ENCODE assay signal across 8 cellular contexts in genomic region chr19:41859618-41860418, GRCh38. TPM values are rescaled to one million over a fixed set of nuclear protein-coding genes. Genes with fewer than 3 reads are reported as not detected.
DNase-seq lines count a peak whose midpoint lies in the region; ATAC-seq and TF ChIP-seq lines count a peak whose summit lies in the region.

RPS19 (plus strand) TSS chr19:41860255; CDS start chr19:41860775, 520 bp downstream.

- H3K4me3 Mint-ChIP-seq in activated CD4-positive, alpha-beta T cell treated with anti-CD3 and anti-CD28 coated beads, Interleukin-2, amount 10 ng/mL, durations not matched to agents 24 days and 14 days = peak within 1 kb of the TSS; percentile 89

- H3K9me3 ChIP-seq in colonic mucosa = no peaks in the 10 kb centered on the region

- H3K4me1 ChIP-seq in colonic mucosa = peaks cover 11% of the 10 kb centered on the region

- peaks cover 44% of the 10 kb centered on the region for H3K4me1 Mint-ChIP-seq in activated CD4-positive, alpha-beta T cell treated with anti-CD3 and anti-CD28 coated beads, Interleukin-2, amount 10 ng/mL, durations not matched to agents 24 days and 14 days

- peaks cover 20% of the 10 kb centered on the region for H3K36me3 ChIP-seq in colonic mucosa

- H3K36me3 Mint-ChIP-seq in activated CD4-positive, alpha-beta T cell treated with anti-CD3 and anti-CD28 coated beads, Interleukin-2, amount 10 ng/mL, durations not matched to agents 24 days and 14 days (ENCODE audit: low read depth) = peaks cover 45% of the 10 kb centered on the region

- peak within 1 kb of the TSS; percentile 89 to 98 for H3K9ac ChIP-seq in colonic mucosa (ENCODE audit: low read depth in 2 of 2, low read length in 2 of 2)

- ATAC-seq in GM19328 (IDR thresholded peaks at IDR 0.05; ENCODE audit: unreplicated experiment) (peak; percentile 76), HG03520 (IDR thresholded peaks at IDR 0.05; ENCODE audit: unreplicated experiment) (peak; percentile 74)

- DNase-seq in NCI-H526 treated with DMSO at 0.1 percent for 48 hours (lab: John Stamatoyannopoulos, UW) = peak; percentile 99
- peak; percentile 100 for DNase-seq in activated CD4-positive, alpha-beta T cell treated with anti-CD3 and anti-CD28 coated beads, Interleukin-2, amount 10 ng/mL, durations not matched to agents 24 days and 14 days
- peak; percentile 99 for DNase-seq in colonic mucosa
- peak; percentile 97 to 98 for DNase-seq in stimulated activated CD4-positive, alpha-beta T cell treated with anti-CD3 and anti-CD28 coated beads, Interleukin-1b, Interleukin-23, amount 100 ng/mL, for 4 hours (ENCODE audit: low read depth in 2 of 2)

- peaks cover 8% of the 10 kb centered on the region for H3K27me3 Mint-ChIP-seq in activated CD4-positive, alpha-beta T cell treated with anti-CD3 and anti-CD28 coated beads, Interleukin-2, amount 10 ng/mL, durations not matched to agents 24 days and 14 days

- H3K27me3 ChIP-seq in colonic mucosa (no peaks in the 10 kb centered on the region), layer of hippocampus (ENCODE audit: control insufficient read depth, insufficient read depth, low read length) (no peaks in the 10 kb centered on the region)

- H3K4me3 ChIP-seq in colonic mucosa = peak within 1 kb of the TSS; percentile 86

- H3K27ac ChIP-seq in C4-2B = peak within 1 kb of the TSS; percentile 92
- peak within 1 kb of the TSS; percentile 97 for H3K27ac ChIP-seq in colonic mucosa
- peak within 1 kb of the TSS; percentile 98 for H3K27ac ChIP-seq in layer of hippocampus (ENCODE audit: low read depth, low read length)

- no peaks in the 10 kb centered on the region for H3K9me3 Mint-ChIP-seq in activated CD4-positive, alpha-beta T cell treated with anti-CD3 and anti-CD28 coated beads, Interleukin-2, amount 10 ng/mL, durations not matched to agents 24 days and 14 days

- intact Hi-C loops in activated CD4-positive, alpha-beta T cell treated with anti-CD3 and anti-CD28 coated beads, Interleukin-2, amount 10 ng/mL, durations not matched to agents 24 days and 14 days (cut with micrococcal nuclease) = loop anchor here (1.0 kb wide), 2 partner anchors 24 to 99 kb away; partner anchors contain the start of gene RABAC1
- intact Hi-C loops in colonic mucosa (cut with DNase I) = no loop called here

- H3K27ac Mint-ChIP-seq in activated CD4-positive, alpha-beta T cell treated with anti-CD3 and anti-CD28 coated beads, Interleukin-2, amount 10 ng/mL, durations not matched to agents 24 days and 14 days = peak within 1 kb of the TSS; percentile 98

- TF ChIP-seq CTCF in C4-2B (conservative IDR thresholded peaks at IDR 0.05) = peak; percentile 48; the same call in 1 of the 2 replicates
- peak; percentile 71 for TF ChIP-seq CTCF in colonic mucosa (IDR thresholded peaks at IDR 0.05)

RNA-seq across cellular contexts. Expression of gene RPS19, which starts in this region (rescaled TPM):
- total RNA-seq in activated CD4-positive, alpha-beta T cell treated with anti-CD3 and anti-CD28 coated beads, Interleukin-2, amount 10 ng/mL, durations not matched to agents 24 days and 14 days = 2,909 and 2,931 TPM in 2 replicates
- 1,000 to 10,000 TPM; 1,710 to 2,039 TPM for total RNA-seq in colonic mucosa

Comparison
In these comparisons a context has a peak if more than half of its experiments do, and no peak if none do; other contexts are left out.
1. Peak in every context shown above with its lines: DNase-seq, ATAC-seq, H3K4me3 ChIP-seq and H3K27ac ChIP-seq.